In the genomic region with DNA sequence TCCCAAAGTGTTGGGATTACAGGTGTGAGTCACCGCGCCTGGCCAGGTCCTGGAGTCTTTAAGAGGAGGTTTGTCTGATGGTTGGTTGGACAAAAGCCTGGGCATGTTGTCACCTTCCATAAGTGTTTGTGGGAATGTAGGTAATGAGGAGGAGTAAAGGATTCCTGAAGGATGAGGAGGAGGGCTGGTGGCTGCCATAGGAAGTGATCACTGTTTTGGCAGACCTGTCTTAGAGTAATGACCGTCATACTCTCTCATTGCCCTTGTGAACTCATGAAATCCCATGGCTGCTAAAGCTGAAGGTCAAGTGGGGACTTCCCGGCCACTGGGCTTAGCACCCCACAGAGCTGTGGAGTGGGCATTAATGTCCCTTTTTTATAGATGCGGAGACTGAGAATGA, we compare ENCODE assay signal across 1 cellular context.
TF ChIP-seq lines count a peak whose summit lies in the region.

No MANE protein-coding gene starts in this region.

TF ChIP-seq in GM12878, 131 proteins besides CTCF, POLR2A, EP300 and RAD21:
- TF ChIP-seq BRCA1 (IDR thresholded peaks at IDR 0.05; ENCODE audit: low read depth, low read length) (no peak), GATAD2B (conservative IDR thresholded peaks at IDR 0.05; ENCODE audit: low read depth) (no peak), JUNB (IDR thresholded peaks at IDR 0.05) (no peak), HCFC1 (IDR thresholded peaks at IDR 0.05; ENCODE audit: low read length) (no peak), CEBPB (IDR thresholded peaks at IDR 0.05; ENCODE audit: borderline replicate concordance in 1 of 2, low read depth in 2 of 2, low read length in 2 of 2) (no peak), CHD1 (IDR thresholded peaks at IDR 0.05; ENCODE audit: low read depth, low read length) (no peak), POLR2AphosphoS2 (IDR thresholded peaks at IDR 0.05; ENCODE audit: low read depth, low read length) (no peak), KDM1A (IDR thresholded peaks at IDR 0.05; ENCODE audit: borderline replicate concordance) (no peak), TAF1 (IDR thresholded peaks at IDR 0.05; ENCODE audit: borderline replicate concordance, low read depth, low read length) (no peak), SMC3 (IDR thresholded peaks at IDR 0.05; ENCODE audit: borderline replicate concordance, low read length) (no peak), TCF7 (IDR thresholded peaks at IDR 0.05; ENCODE audit: borderline replicate concordance) (no peak)
- TF ChIP-seq, protein P1, sequence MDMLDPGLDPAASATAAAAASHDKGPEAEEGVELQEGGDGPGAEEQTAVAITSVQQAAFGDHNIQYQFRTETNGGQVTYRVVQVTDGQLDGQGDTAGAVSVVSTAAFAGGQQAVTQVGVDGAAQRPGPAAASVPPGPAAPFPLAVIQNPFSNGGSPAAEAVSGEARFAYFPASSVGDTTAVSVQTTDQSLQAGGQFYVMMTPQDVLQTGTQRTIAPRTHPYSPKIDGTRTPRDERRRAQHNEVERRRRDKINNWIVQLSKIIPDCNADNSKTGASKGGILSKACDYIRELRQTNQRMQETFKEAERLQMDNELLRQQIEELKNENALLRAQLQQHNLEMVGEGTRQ (IDR thresholded peaks at IDR 0.05; ENCODE audit: borderline replicate concordance, low read depth, low read length): no peak
- TF ChIP-seq, protein P2, sequence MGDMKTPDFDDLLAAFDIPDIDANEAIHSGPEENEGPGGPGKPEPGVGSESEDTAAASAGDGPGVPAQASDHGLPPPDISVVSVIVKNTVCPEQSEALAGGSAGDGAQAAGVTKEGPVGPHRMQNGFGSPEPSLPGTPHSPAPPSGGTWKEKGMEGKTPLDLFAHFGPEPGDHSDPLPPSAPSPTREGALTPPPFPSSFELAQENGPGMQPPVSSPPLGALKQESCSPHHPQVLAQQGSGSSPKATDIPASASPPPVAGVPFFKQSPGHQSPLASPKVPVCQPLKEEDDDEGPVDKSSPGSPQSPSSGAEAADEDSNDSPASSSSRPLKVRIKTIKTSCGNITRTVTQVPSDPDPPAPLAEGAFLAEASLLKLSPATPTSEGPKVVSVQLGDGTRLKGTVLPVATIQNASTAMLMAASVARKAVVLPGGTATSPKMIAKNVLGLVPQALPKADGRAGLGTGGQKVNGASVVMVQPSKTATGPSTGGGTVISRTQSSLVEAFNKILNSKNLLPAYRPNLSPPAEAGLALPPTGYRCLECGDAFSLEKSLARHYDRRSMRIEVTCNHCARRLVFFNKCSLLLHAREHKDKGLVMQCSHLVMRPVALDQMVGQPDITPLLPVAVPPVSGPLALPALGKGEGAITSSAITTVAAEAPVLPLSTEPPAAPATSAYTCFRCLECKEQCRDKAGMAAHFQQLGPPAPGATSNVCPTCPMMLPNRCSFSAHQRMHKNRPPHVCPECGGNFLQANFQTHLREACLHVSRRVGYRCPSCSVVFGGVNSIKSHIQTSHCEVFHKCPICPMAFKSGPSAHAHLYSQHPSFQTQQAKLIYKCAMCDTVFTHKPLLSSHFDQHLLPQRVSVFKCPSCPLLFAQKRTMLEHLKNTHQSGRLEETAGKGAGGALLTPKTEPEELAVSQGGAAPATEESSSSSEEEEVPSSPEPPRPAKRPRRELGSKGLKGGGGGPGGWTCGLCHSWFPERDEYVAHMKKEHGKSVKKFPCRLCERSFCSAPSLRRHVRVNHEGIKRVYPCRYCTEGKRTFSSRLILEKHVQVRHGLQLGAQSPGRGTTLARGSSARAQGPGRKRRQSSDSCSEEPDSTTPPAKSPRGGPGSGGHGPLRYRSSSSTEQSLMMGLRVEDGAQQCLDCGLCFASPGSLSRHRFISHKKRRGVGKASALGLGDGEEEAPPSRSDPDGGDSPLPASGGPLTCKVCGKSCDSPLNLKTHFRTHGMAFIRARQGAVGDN (IDR thresholded peaks at IDR 0.05): no peak
- TF ChIP-seq, protein P3, sequence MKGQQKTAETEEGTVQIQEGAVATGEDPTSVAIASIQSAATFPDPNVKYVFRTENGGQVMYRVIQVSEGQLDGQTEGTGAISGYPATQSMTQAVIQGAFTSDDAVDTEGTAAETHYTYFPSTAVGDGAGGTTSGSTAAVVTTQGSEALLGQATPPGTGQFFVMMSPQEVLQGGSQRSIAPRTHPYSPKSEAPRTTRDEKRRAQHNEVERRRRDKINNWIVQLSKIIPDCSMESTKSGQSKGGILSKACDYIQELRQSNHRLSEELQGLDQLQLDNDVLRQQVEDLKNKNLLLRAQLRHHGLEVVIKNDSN (IDR thresholded peaks at IDR 0.05; ENCODE audit: borderline replicate concordance, extremely low read length, insufficient read depth, low read depth, low read length): no peak
